Comparison of ENCODE assay signal across 9 cellular contexts in the genomic region with DNA sequence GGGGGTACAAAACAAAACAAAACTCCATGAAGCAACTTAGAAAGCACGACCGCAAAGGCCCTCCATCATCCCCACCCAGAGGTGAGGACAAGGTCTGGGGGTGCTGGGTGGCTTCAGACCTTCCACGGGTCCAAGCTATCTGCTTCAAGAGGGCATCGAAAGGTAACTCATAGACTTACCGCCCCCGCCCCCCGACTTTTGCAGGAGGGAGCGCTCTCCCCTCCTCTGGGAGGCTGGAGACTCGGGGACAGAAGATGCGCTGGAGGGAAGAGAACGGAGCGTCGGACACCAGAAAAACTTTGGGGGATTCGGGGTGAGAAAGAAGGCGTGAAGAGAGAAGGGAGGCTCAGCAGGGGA. TPM values are rescaled to one million over a fixed set of nuclear protein-coding genes. Genes with fewer than 3 reads are reported as not detected.
DNase-seq lines count a peak whose midpoint lies in the region; ATAC-seq and TF ChIP-seq lines count a peak whose summit lies in the region.
"Had no signal": no experiment of that assay in that cellular context is flagged by ENCODE, and none has a peak within 500 bp of the region (broad histone marks: within the 10 kb centered on the region; RNA-seq: fewer than 3 reads in every experiment).

No MANE protein-coding gene starts in this region.

- DNase-seq in DMS 273 (lab: John Stamatoyannopoulos, UW; ENCODE audit: unreplicated experiment) (peak; percentile 63), DMS 273 treated with DMSO at 0.1 percent for 48 hours (lab: John Stamatoyannopoulos, UW) (no peak), T-helper 17 cell (no peak), esophagus squamous epithelium (lab: John Stamatoyannopoulos, UW) (no peak), mesenteric fat pad (ENCODE audit: low spot score) (no peak)

- H3K4me1 ChIP-seq in esophagus squamous epithelium (peaks cover 10 to 69% (median 12%) of the 10 kb centered on the region in 3 donors), rectal smooth muscle tissue (ENCODE audit: control insufficient read depth, insufficient read depth, low read length) (peaks cover 22% of the 10 kb centered on the region)

- no peak overlapping the region for H3K9ac ChIP-seq in rectal smooth muscle tissue (ENCODE audit: low read length)

- no peaks in the 10 kb centered on the region for H3K27me3 Mint-ChIP-seq in T-helper 17 cell

- H3K27me3 ChIP-seq in esophagus squamous epithelium = no peaks in the 10 kb centered on the region
- H3K27me3 ChIP-seq in rectal smooth muscle tissue (ENCODE audit: control insufficient read depth, insufficient read depth, low read length) = no peaks in the 10 kb centered on the region

- H3K27ac Mint-ChIP-seq in T-helper 17 cell = no peak overlapping the region

- peak; percentile 24 for ATAC-seq in T-helper 17 cell
- ATAC-seq in HG03565 (IDR thresholded peaks at IDR 0.05; ENCODE audit: unreplicated experiment) = no peak
- ATAC-seq in HG03280 (IDR thresholded peaks at IDR 0.05; ENCODE audit: unreplicated experiment) = no peak

- H3K4me3 ChIP-seq in esophagus squamous epithelium (peak overlapping the region; percentile 49 to 79 (median 66)), rectal smooth muscle tissue (ENCODE audit: low read length) (peak overlapping the region; percentile 65)

- no peaks in the 10 kb centered on the region for H3K9me3 ChIP-seq in T-helper 17 cell (ENCODE audit: control insufficient read depth, low read length, poor library complexity, severe bottlenecking)
- H3K9me3 ChIP-seq in esophagus squamous epithelium = no peaks in the 10 kb centered on the region

- H3K36me3 ChIP-seq in esophagus squamous epithelium (no peaks in the 10 kb centered on the region), rectal smooth muscle tissue (ENCODE audit: control insufficient read depth, insufficient read depth, low read length) (no peaks in the 10 kb centered on the region)

- no peak for TF ChIP-seq CTCF in esophagus squamous epithelium (IDR thresholded peaks at IDR 0.05)

- intact Hi-C loops in esophagus squamous epithelium (cut with DNase I) = no loop called here

- H3K27ac ChIP-seq in esophagus squamous epithelium (peak overlapping the region; percentile 73 to 93 (median 90)), rectal smooth muscle tissue (ENCODE audit: low read depth, low read length) (peak overlapping the region; percentile 90)
- H3K27ac ChIP-seq: 22Rv1 had no signal

- no peaks in the 10 kb centered on the region for H3K36me3 Mint-ChIP-seq in T-helper 17 cell (ENCODE audit: low read depth)

- WGBS in esophagus squamous epithelium, 2 donors = 0 to 5% methylated on average over 12 to 13 of the region's 15 CpGs

- TF ChIP-seq POLR2A in esophagus squamous epithelium (IDR thresholded peaks at IDR 0.05) = no peak

- H3K4me1 Mint-ChIP-seq in T-helper 17 cell = peaks cover 16% of the 10 kb centered on the region

- H3K4me3 Mint-ChIP-seq in T-helper 17 cell = peak overlapping the region; percentile 96

RNA-seq across cellular contexts. Expression of a gene that starts 0.3 kb away (rescaled TPM):
- total RNA-seq in T-helper 17 cell = 10 to 100 TPM in 1 of 2 donors, 1 to 10 TPM in 1; 4.5 to 10.9 TPM
- 10 to 100 TPM in 1 of 4 donors, 1 to 10 TPM in 3; 2.0 to 37.2 (median 6.9) TPM for total RNA-seq in esophagus squamous epithelium
- total RNA-seq in mesenteric fat pad = 163 TPM
